1 cellular context compared by ENCODE assay signal in genomic region chr22:29623553-29624169, GRCh38.
TF ChIP-seq lines count a peak whose summit lies in the region.

No MANE protein-coding gene starts in this region.

TF ChIP-seq in A549, 52 proteins besides CTCF, POLR2A, EP300 and RAD21 (continued from another document):
- TF ChIP-seq REST (IDR thresholded peaks at IDR 0.05) (no peak), MAZ (IDR thresholded peaks at IDR 0.05; ENCODE audit: borderline replicate concordance, low read depth, low read length) (no peak), ESRRA (IDR thresholded peaks at IDR 0.05; ENCODE audit: borderline replicate concordance, low read length) (no peak), CBX2 (IDR thresholded peaks at IDR 0.05; ENCODE audit: borderline replicate concordance, low read depth) (no peak)
